In the genomic region with DNA sequence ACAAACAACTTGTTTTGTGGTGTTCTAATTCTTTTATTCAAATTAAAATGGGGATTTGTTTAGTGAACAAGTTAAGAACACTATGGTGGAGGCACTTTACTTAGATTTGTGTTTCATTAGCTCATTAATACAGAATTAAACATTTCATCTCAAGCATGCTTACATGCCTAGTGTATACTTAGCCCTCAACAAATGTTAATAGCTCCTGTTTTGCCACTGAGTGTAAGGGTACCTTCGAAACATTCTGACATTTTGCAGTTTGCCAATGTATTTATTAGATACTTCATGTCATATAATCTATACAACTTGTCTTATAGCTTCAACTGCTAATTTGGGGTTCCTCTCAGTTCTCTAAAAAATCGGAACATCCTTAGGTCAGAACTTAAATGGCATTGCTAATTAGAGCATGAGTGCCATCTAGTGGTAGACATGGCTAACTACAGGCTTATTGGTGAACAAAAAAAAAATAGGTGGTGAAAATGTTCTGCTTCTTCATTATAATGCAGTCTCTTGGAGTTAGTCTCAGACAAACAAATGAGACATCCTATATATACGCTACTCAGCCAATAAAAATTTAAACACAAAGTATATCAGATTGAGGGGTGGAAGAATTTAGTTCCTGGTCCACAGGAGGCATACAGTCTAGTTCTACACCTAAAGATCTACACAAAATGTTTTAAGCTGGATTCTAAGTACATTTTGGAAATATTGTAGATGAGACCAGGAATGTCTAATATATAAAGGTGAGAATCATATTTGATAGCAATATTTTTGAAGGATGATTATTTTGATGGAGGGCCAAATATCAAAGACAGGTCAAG, we compare ENCODE assay signal across 9 cellular contexts. TPM values are rescaled to one million over a fixed set of nuclear protein-coding genes. Genes with fewer than 3 reads are reported as not detected.
DNase-seq lines count a peak whose midpoint lies in the region; ATAC-seq, FAIRE-seq and TF ChIP-seq lines count a peak whose summit lies in the region.
"Had no signal": no experiment of that assay in that cellular context is flagged by ENCODE, and none has a peak within 500 bp of the region (broad histone marks: within the 10 kb centered on the region; RNA-seq: fewer than 3 reads in every experiment).

No MANE protein-coding gene starts in this region.

- H3K36me3 ChIP-seq in bronchial epithelial cell (ENCODE audit: control insufficient read depth, insufficient read depth, low read length), result no peaks in the 10 kb centered on the region

- ATAC-seq in HG03060 (IDR thresholded peaks at IDR 0.05; ENCODE audit: low read depth, unreplicated experiment) (peak; percentile 57), HG03108 (IDR thresholded peaks at IDR 0.05; ENCODE audit: unreplicated experiment) (no peak)

- no peaks in the 10 kb centered on the region for H3K27me3 ChIP-seq in bronchial epithelial cell (ENCODE audit: control insufficient read depth, insufficient read depth, low read length)

- H3K4me3 ChIP-seq in bronchial epithelial cell (ENCODE audit: low read depth, low read length), result no peak overlapping the region

- DNase-seq in AG08395 (ENCODE audit: low spot score), result peak; percentile 28
- peak; percentile 5 for DNase-seq in GM12892 (ENCODE audit: insufficient read length)
- peak; percentile 15 for DNase-seq in NCI-H524 treated with DMSO at 0.1 percent for 48 hours (lab: John Stamatoyannopoulos, UW)
- peak; percentile 55 for DNase-seq in bronchial epithelial cell (ENCODE audit: low read depth)
- peak; percentile 49 to 53 for DNase-seq in lung microvascular endothelial cell (ENCODE audit: low read depth in 2 of 2)
- no peak for DNase-seq in activated naive CD4-positive, alpha-beta T cell treated with Interleukin-2 at 50 U/mL for 16 hours
- DNase-seq: left cardiac atrium had no signal

- peak; percentile 84 for FAIRE-seq in GM12892 (lab: Jason Lieb, UNC)
- no peak for FAIRE-seq in bronchial epithelial cell (lab: Jason Lieb, UNC)

- TF ChIP-seq CTCF in bronchial epithelial cell (IDR thresholded peaks at IDR 0.05; ENCODE audit: insufficient read depth, low read length, severe bottlenecking), result peak; percentile 64

- TF ChIP-seq POLR2A in GM12892 (IDR thresholded peaks at IDR 0.05; ENCODE audit: low read depth, low read length), result no peak

RNA-seq across cellular contexts. Expression of a gene that starts 4.9 kb away (rescaled TPM):
- not detected for polyA plus RNA-seq in GM12892 (2012; ENCODE audit: missing spikeins)
- not detected in 2 replicates for total RNA-seq in bronchial epithelial cell
- not detected in 2 replicates for total RNA-seq in lung microvascular endothelial cell
